ENCODE assay signal across 11 cellular contexts in genomic region chr11:65642014-65642671, GRCh38. TPM values are rescaled to one million over a fixed set of nuclear protein-coding genes. Genes with fewer than 3 reads are reported as not detected.
DNase-seq lines count a peak whose midpoint lies in the region; ATAC-seq and TF ChIP-seq lines count a peak whose summit lies in the region.
"Had no signal": no experiment of that assay in that cellular context is flagged by ENCODE, and none has a peak within 500 bp of the region (broad histone marks: within the 10 kb centered on the region; RNA-seq: fewer than 3 reads in every experiment).

No MANE protein-coding gene starts in this region.

- H3K27ac ChIP-seq in layer of hippocampus (ENCODE audit: low read depth, low read length) (peak overlapping the region; percentile 74), subcutaneous abdominal adipose tissue (ENCODE audit: low read depth, low read length) (no peak overlapping the region), MM.1S (ENCODE audit: low read length) (no peak overlapping the region)

- H3K27me3 ChIP-seq in layer of hippocampus (ENCODE audit: control insufficient read depth, insufficient read depth, low read length), result no peaks in the 10 kb centered on the region
- no peaks in the 10 kb centered on the region for H3K27me3 ChIP-seq in subcutaneous abdominal adipose tissue (ENCODE audit: control insufficient read depth in 5 of 5, insufficient read depth in 4 of 5, low read length in 5 of 5)
- H3K27me3 ChIP-seq in MM.1S (replicated peaks; ENCODE audit: insufficient read depth, low read length), result no peaks in the 10 kb centered on the region

- peaks cover 33% of the 10 kb centered on the region for H3K36me3 Mint-ChIP-seq in activated CD8-positive, alpha-beta memory T cell treated with anti-CD3 and anti-CD28 coated beads, Interleukin-2, amount 10 ng/mL, durations not matched to agents 7 days and 5 days
- H3K36me3 Mint-ChIP-seq in activated naive CD4-positive, alpha-beta T cell treated with anti-CD3 and anti-CD28 coated beads, Interleukin-2, amount 50 U/mL, for 72 hours, result peaks cover 23 to 32% of the 10 kb centered on the region in 2 donors

- H3K4me2 ChIP-seq in MM.1S (ENCODE audit: low read depth, low read length), result no peak overlapping the region

- H3K27ac Mint-ChIP-seq in activated CD8-positive, alpha-beta memory T cell treated with anti-CD3 and anti-CD28 coated beads, Interleukin-2, amount 10 ng/mL, durations not matched to agents 7 days and 5 days, result peak overlapping the region; percentile 81
- H3K27ac Mint-ChIP-seq in activated naive CD4-positive, alpha-beta T cell treated with anti-CD3 and anti-CD28 coated beads, Interleukin-2, amount 50 U/mL, for 72 hours, result peak overlapping the region; percentile 57 to 93

- H3K9me2 ChIP-seq in MM.1S (replicated peaks; ENCODE audit: insufficient read depth, low read length), result no peaks in the 10 kb centered on the region

- peak overlapping the region in 1 of 5 donors; percentile 28 for H3K9ac ChIP-seq in subcutaneous abdominal adipose tissue (ENCODE audit: low read length in 5 of 5)
- H3K9ac ChIP-seq in MM.1S (ENCODE audit: low read length), result no peak overlapping the region

- peaks cover 0 to 58% (median 46%) of the 10 kb centered on the region in 5 donors for H3K36me3 ChIP-seq in subcutaneous abdominal adipose tissue (ENCODE audit: control insufficient read depth in 5 of 5, insufficient read depth in 5 of 5, low read length in 5 of 5)
- H3K36me3 ChIP-seq in MM.1S (replicated peaks; ENCODE audit: insufficient read depth, low read length), result no peaks in the 10 kb centered on the region

- H3F3A ChIP-seq in MM.1S (ENCODE audit: insufficient read depth, low read length), result peaks cover 10% of the 10 kb centered on the region

- H3K4me3 ChIP-seq in subcutaneous abdominal adipose tissue (ENCODE audit: low read depth in 1 of 5, low read length in 5 of 5) (peak overlapping the region in 3 of 5 donors; percentile 45 to 61 (median 50)), MM.1S (ENCODE audit: low read length) (no peak overlapping the region)
- H3K4me3 ChIP-seq: lung had no signal

- H3K4me1 ChIP-seq in subcutaneous abdominal adipose tissue (ENCODE audit: control insufficient read depth in 5 of 5, insufficient read depth in 5 of 5, low read length in 5 of 5) (peaks cover 10 to 50% (median 44%) of the 10 kb centered on the region in 5 donors), MM.1S (ENCODE audit: low read length) (peaks cover 9% of the 10 kb centered on the region)

- peaks cover 9% of the 10 kb centered on the region; the same call in 1 of the 2 replicates for H3K79me2 ChIP-seq in MM.1S (ENCODE audit: low read length)

- H3K9me3 ChIP-seq in subcutaneous abdominal adipose tissue (ENCODE audit: control insufficient read depth in 5 of 5, low read length in 5 of 5) (no peaks in the 10 kb centered on the region), MM.1S (replicated peaks; ENCODE audit: insufficient read depth, low read length) (no peaks in the 10 kb centered on the region)

- H3K27me3 Mint-ChIP-seq in activated CD8-positive, alpha-beta memory T cell treated with anti-CD3 and anti-CD28 coated beads, Interleukin-2, amount 10 ng/mL, durations not matched to agents 7 days and 5 days, result no peaks in the 10 kb centered on the region

- no peak for TF ChIP-seq CTCF in MM.1S (IDR thresholded peaks at IDR 0.05; ENCODE audit: low read length)

- H4K20me1 ChIP-seq in MM.1S (ENCODE audit: insufficient read depth, low read length), result no peaks in the 10 kb centered on the region

- peaks cover 43% of the 10 kb centered on the region for H3K4me1 Mint-ChIP-seq in activated CD8-positive, alpha-beta memory T cell treated with anti-CD3 and anti-CD28 coated beads, Interleukin-2, amount 10 ng/mL, durations not matched to agents 7 days and 5 days

- no peak for DNase-seq in activated CD8-positive, alpha-beta memory T cell treated with anti-CD3 and anti-CD28 coated beads, Interleukin-2, amount 10 ng/mL, durations not matched to agents 7 days and 5 days
- no peak for DNase-seq in activated CD8-positive, alpha-beta memory T cell treated with anti-CD3 and anti-CD28 coated beads, Interleukin-2, amount 50 U/mL, for 4 hours
- DNase-seq in activated naive CD4-positive, alpha-beta T cell treated with anti-CD3 and anti-CD28 coated beads, Interleukin-2, amount 50 U/mL, for 72 hours (ENCODE audit: low spot score in 2 of 2), result no peak
- DNase-seq in MM.1S (no peak), medulla oblongata (ENCODE audit: extremely low spot score) (no peak), pons (ENCODE audit: low spot score) (no peak)
- DNase-seq: NCI-H2029 had no signal

- H3K4me3 Mint-ChIP-seq in activated CD8-positive, alpha-beta memory T cell treated with anti-CD3 and anti-CD28 coated beads, Interleukin-2, amount 10 ng/mL, durations not matched to agents 7 days and 5 days, result peak overlapping the region; percentile 81

- no peak overlapping the region for H2AFZ ChIP-seq in MM.1S (ENCODE audit: low read length)

- H3K9me3 Mint-ChIP-seq in activated CD8-positive, alpha-beta memory T cell treated with anti-CD3 and anti-CD28 coated beads, Interleukin-2, amount 10 ng/mL, durations not matched to agents 7 days and 5 days (ENCODE audit: low read depth), result no peaks in the 10 kb centered on the region
- no peaks in the 10 kb centered on the region for H3K9me3 Mint-ChIP-seq in activated naive CD4-positive, alpha-beta T cell treated with anti-CD3 and anti-CD28 coated beads, Interleukin-2, amount 50 U/mL, for 72 hours

- CTCF ChIA-PET in activated CD8-positive, alpha-beta memory T cell treated with anti-CD3 and anti-CD28 coated beads, Interleukin-2, amount 10 ng/mL, durations not matched to agents 7 days and 5 days (lab: Charles Lee), result interaction anchor here (0.5 to 8.2 kb wide), 3 partner anchors 10 to 201 kb away, joined by 4 to 35 read pairs (median 4); no protein-coding TSS in a partner anchor

- ATAC-seq in activated CD8-positive, alpha-beta memory T cell treated with anti-CD3 and anti-CD28 coated beads, Interleukin-2, amount 10 ng/mL, durations not matched to agents 7 days and 5 days, result no peak
- ATAC-seq in activated naive CD4-positive, alpha-beta T cell treated with anti-CD3 and anti-CD28 coated beads, Interleukin-2, amount 50 U/mL, for 72 hours, result no peak
- ATAC-seq: Right ventricle myocardium inferior had no signal

RNA-seq across cellular contexts. Expression of gene SIPA1, which starts 4.2 kb away (rescaled TPM):
- 100 to 1,000 TPM; 188 to 267 TPM for total RNA-seq in activated CD8-positive, alpha-beta memory T cell treated with anti-CD3 and anti-CD28 coated beads, Interleukin-2, amount 10 ng/mL, durations not matched to agents 7 days and 5 days
- total RNA-seq in activated naive CD4-positive, alpha-beta T cell treated with anti-CD3 and anti-CD28 coated beads, Interleukin-2, amount 50 U/mL, for 72 hours, result 100 to 1,000 TPM; 185 to 203 TPM

RNA-seq across cellular contexts. Expression of gene RELA, which starts 20.6 kb away (rescaled TPM):
- 10 to 100 TPM; 81.3 to 82.0 TPM for total RNA-seq in activated CD8-positive, alpha-beta memory T cell treated with anti-CD3 and anti-CD28 coated beads, Interleukin-2, amount 10 ng/mL, durations not matched to agents 7 days and 5 days
- 10 to 100 TPM; 81.7 to 97.8 TPM for total RNA-seq in activated naive CD4-positive, alpha-beta T cell treated with anti-CD3 and anti-CD28 coated beads, Interleukin-2, amount 50 U/mL, for 72 hours

RNA-seq across cellular contexts. Expression of gene PCNX3, which starts 26.6 kb away (rescaled TPM):
- total RNA-seq in activated CD8-positive, alpha-beta memory T cell treated with anti-CD3 and anti-CD28 coated beads, Interleukin-2, amount 10 ng/mL, durations not matched to agents 7 days and 5 days, result 10 to 100 TPM; 54.9 to 57.1 TPM
- 10 to 100 TPM; 34.8 to 48.1 TPM for total RNA-seq in activated naive CD4-positive, alpha-beta T cell treated with anti-CD3 and anti-CD28 coated beads, Interleukin-2, amount 50 U/mL, for 72 hours

RNA-seq across cellular contexts. Expression of gene MAP3K11, which starts 28.1 kb away (rescaled TPM):
- 10 to 100 TPM; 71.0 to 73.3 TPM for total RNA-seq in activated CD8-positive, alpha-beta memory T cell treated with anti-CD3 and anti-CD28 coated beads, Interleukin-2, amount 10 ng/mL, durations not matched to agents 7 days and 5 days
- 10 to 100 TPM; 73.6 to 76.5 TPM for total RNA-seq in activated naive CD4-positive, alpha-beta T cell treated with anti-CD3 and anti-CD28 coated beads, Interleukin-2, amount 50 U/mL, for 72 hours

RNA-seq across cellular contexts. Expression of gene KCNK7, which starts 46.5 kb away (rescaled TPM):
- 1 to 10 TPM in 1 of 2 experiments, under 1 TPM in 1; 0.80 to 1.1 TPM for total RNA-seq in activated CD8-positive, alpha-beta memory T cell treated with anti-CD3 and anti-CD28 coated beads, Interleukin-2, amount 10 ng/mL, durations not matched to agents 7 days and 5 days
- under 1 TPM; 0.66 to 0.74 TPM for total RNA-seq in activated naive CD4-positive, alpha-beta T cell treated with anti-CD3 and anti-CD28 coated beads, Interleukin-2, amount 50 U/mL, for 72 hours
